In the genomic region with DNA sequence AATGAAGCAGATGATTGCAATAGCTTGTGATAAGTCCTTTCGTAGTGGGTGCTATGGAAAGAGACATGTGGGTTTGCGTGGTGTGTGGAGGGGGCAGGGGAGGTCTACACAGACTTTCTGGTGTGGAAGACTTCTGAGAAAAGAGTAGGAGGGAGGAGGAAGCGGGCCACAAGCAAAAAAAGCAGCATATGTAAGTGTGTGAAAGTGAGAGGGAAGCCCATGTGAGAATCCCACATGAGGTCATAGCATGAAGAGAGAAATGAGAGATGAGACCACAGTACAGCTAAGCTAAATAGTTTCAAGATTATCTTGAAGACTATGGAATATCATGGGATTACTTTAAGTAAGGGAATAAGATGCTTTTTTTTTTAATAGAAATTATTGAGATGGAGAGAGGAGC, we compare ENCODE assay signal across 20 cellular contexts.
DNase-seq lines count a peak whose midpoint lies in the region; ATAC-seq and TF ChIP-seq lines count a peak whose summit lies in the region.
"Had no signal": no experiment of that assay in that cellular context is flagged by ENCODE, and none has a peak within 500 bp of the region (broad histone marks: within the 10 kb centered on the region; RNA-seq: fewer than 3 reads in every experiment).

No MANE protein-coding gene starts in this region.

- no peaks in the 10 kb centered on the region for H3K4me1 Mint-ChIP-seq in activated T-cell treated with anti-CD3 and anti-CD28 coated beads, Interleukin-2, amount 50 U/mL, for 72 hours (ENCODE audit: low read depth)
- H3K4me1 Mint-ChIP-seq: naive thymus-derived CD8-positive, alpha-beta T cell; T-cell had no signal

- intact Hi-C loops in heart left ventricle (cut with DNase I), result no loop called here

- H3K36me3 ChIP-seq in heart left ventricle, result no peaks in the 10 kb centered on the region
- H3K36me3 ChIP-seq: lower lobe of right lung, prostate gland had no signal

- 60 to 72% (median 67%) methylated on average over 3 of the region's 3 CpGs for WGBS in heart left ventricle, 4 donors

- H3K27me3 Mint-ChIP-seq in activated T-cell treated with anti-CD3 and anti-CD28 coated beads, Interleukin-2, amount 50 U/mL, for 72 hours (ENCODE audit: low read depth), result no peaks in the 10 kb centered on the region
- H3K27me3 Mint-ChIP-seq: activated naive CD8-positive, alpha-beta T cell; naive thymus-derived CD8-positive, alpha-beta T cell; T-cell had no signal

- peaks cover 2% of the 10 kb centered on the region in 2 donors for H3K9me3 Mint-ChIP-seq in activated T-cell treated with anti-CD3 and anti-CD28 coated beads, Interleukin-2, amount 50 U/mL, for 72 hours

- TF ChIP-seq POLR2A in heart left ventricle (IDR thresholded peaks at IDR 0.05), result no peak

- no peak overlapping the region for H3K27ac ChIP-seq in heart left ventricle
- H3K27ac ChIP-seq: lower lobe of right lung, prostate gland had no signal

- H3K4me3 Mint-ChIP-seq in activated T-cell treated with anti-CD3 and anti-CD28 coated beads, Interleukin-2, amount 50 U/mL, for 72 hours, result no peak overlapping the region
- H3K4me3 Mint-ChIP-seq: activated naive CD8-positive, alpha-beta T cell; naive thymus-derived CD8-positive, alpha-beta T cell; T-cell had no signal

- peak; percentile 93 for ATAC-seq in GM18499 (IDR thresholded peaks at IDR 0.05; ENCODE audit: insufficient read depth, unreplicated experiment)
- ATAC-seq in GM21367 (IDR thresholded peaks at IDR 0.05; ENCODE audit: unreplicated experiment), result peak; percentile 72
- ATAC-seq in HG02981 (IDR thresholded peaks at IDR 0.05; ENCODE audit: unreplicated experiment), result peak; percentile 84
- peak; percentile 74 for ATAC-seq in HG03571 (IDR thresholded peaks at IDR 0.05; ENCODE audit: unreplicated experiment)
- no peak for ATAC-seq in activated T-cell treated with anti-CD3 and anti-CD28 coated beads, Interleukin-2, amount 50 U/mL, for 72 hours (replicated peaks in 1 of 2)
- ATAC-seq in GM19455 (IDR thresholded peaks at IDR 0.05; ENCODE audit: unreplicated experiment), result no peak
- no peak for ATAC-seq in heart left ventricle
- ATAC-seq: lower lobe of right lung; naive thymus-derived CD8-positive, alpha-beta T cell; T-cell had no signal

- TF ChIP-seq CTCF in heart left ventricle (IDR thresholded peaks at IDR 0.05), result no peak

- H3K9me3 ChIP-seq in heart left ventricle, result no peaks in the 10 kb centered on the region
- H3K9me3 ChIP-seq: lower lobe of right lung, prostate gland had no signal

- no peaks in the 10 kb centered on the region for H3K36me3 Mint-ChIP-seq in activated T-cell treated with anti-CD3 and anti-CD28 coated beads, Interleukin-2, amount 50 U/mL, for 72 hours (ENCODE audit: insufficient read depth in 2 of 2)
- H3K36me3 Mint-ChIP-seq: activated naive CD8-positive, alpha-beta T cell; naive thymus-derived CD8-positive, alpha-beta T cell; T-cell had no signal

- no peak overlapping the region for H3K4me3 ChIP-seq in heart left ventricle
- H3K4me3 ChIP-seq: lower lobe of right lung, prostate gland had no signal

- no peaks in the 10 kb centered on the region for H3K27me3 ChIP-seq in heart left ventricle

- DNase-seq in activated T-cell treated with anti-CD3 and anti-CD28 coated beads, Interleukin-2, amount 50 U/mL, for 72 hours, result no peak
- no peak for DNase-seq in heart left ventricle
- no peak for DNase-seq in stimulated activated CD4-positive, alpha-beta T cell treated with anti-CD3 and anti-CD28 coated beads, Interleukin-4, amount 100 ng/mL, for 24 hours
- DNase-seq: Calu3; central memory CD4-positive, alpha-beta T cell; effector memory CD4-positive, alpha-beta T cell; H7; lower lobe of right lung; naive thymus-derived CD8-positive, alpha-beta T cell; NCI-H1694; NCI-H526 treated with DMSO at 0.1 percent for 48 hours; stimulated activated CD4-positive, alpha-beta T cell treated with anti-CD3 and anti-CD28 coated beads, Interleukin-12 subunit alpha, Interleukin-12 subunit beta, amount 100 ng/mL, for 4 hours; T-cell had no signal

- no peak overlapping the region for H3K27ac Mint-ChIP-seq in activated T-cell treated with anti-CD3 and anti-CD28 coated beads, Interleukin-2, amount 50 U/mL, for 72 hours
- H3K27ac Mint-ChIP-seq: activated naive CD8-positive, alpha-beta T cell; naive thymus-derived CD8-positive, alpha-beta T cell; T-cell had no signal

- H3K4me1 ChIP-seq in heart left ventricle, result no peaks in the 10 kb centered on the region
- H3K4me1 ChIP-seq: lower lobe of right lung, prostate gland had no signal

Comparison
In these comparisons a context has a peak if more than half of its experiments do, and no peak if none do; other contexts are left out.
1. ATAC-seq: peak in GM18499 (single experiment), GM21367 (single experiment), HG02981 (single experiment) and HG03571 (single experiment); none in activated T-cell treated with anti-CD3 and anti-CD28 coated beads, Interleukin-2, amount 50 U/mL, for 72 hours (0 of 2), GM19455 (single experiment) and heart left ventricle (0 of 4).